25 cellular contexts compared by ENCODE assay signal in genomic region chr5:109250533-109251329, GRCh38.
"Had no signal": no experiment of that assay in that cellular context is flagged by ENCODE, and none has a peak within 500 bp of the region (broad histone marks: within the 10 kb centered on the region; RNA-seq: fewer than 3 reads in every experiment).

No MANE protein-coding gene starts in this region.

- H3K4me3 ChIP-seq: colonic mucosa, heart left ventricle, left ventricle myocardium inferior, lower lobe of right lung, neural progenitor cell, psoas muscle, spleen, tibial artery had no signal

- H3K27ac ChIP-seq: colonic mucosa, foreskin keratinocyte, heart left ventricle, left ventricle myocardium inferior, lower lobe of right lung, neural progenitor cell, psoas muscle, spleen, tibial artery had no signal

- H3K4me3 Mint-ChIP-seq: immature natural killer cell; memory B cell; natural killer cell treated with Interleukin-12 subunit alpha and Interleukin-12 subunit beta and Interleukin-15 and Interleukin-18, amount 100 ng/mL, for 72 hours; neural progenitor cell; stimulated activated memory B cell treated with anti-CD40 and anti-IgM and Interleukin-4, amounts not matched to agents 10 μg/mL and 1 μg/mL and 100 μg/mL, for 72 hours; stimulated activated naive CD8-positive, alpha-beta T cell treated with anti-CD3 and anti-CD28 coated beads, Interleukin-15, Interleukin-2, amounts not matched to agents 100 ng/mL and 50 ng/mL, for 24 hours had no signal

- H3K9me3 ChIP-seq: colonic mucosa had no signal

- ATAC-seq: foreskin keratinocyte; heart left ventricle; left cardiac atrium; lower lobe of right lung; natural killer cell treated with Interleukin-12 subunit alpha and Interleukin-12 subunit beta and Interleukin-15 and Interleukin-18, amount 100 ng/mL, for 72 hours; psoas muscle; sciatic nerve; stimulated activated memory B cell treated with anti-CD40 and anti-IgM and Interleukin-4, amounts not matched to agents 10 μg/mL and 1 μg/mL and 100 μg/mL, for 72 hours had no signal

- H3K27ac Mint-ChIP-seq: immature natural killer cell; memory B cell; natural killer cell treated with Interleukin-12 subunit alpha and Interleukin-12 subunit beta and Interleukin-15 and Interleukin-18, amount 100 ng/mL, for 72 hours; neural progenitor cell; stimulated activated memory B cell treated with anti-CD40 and anti-IgM and Interleukin-4, amounts not matched to agents 10 μg/mL and 1 μg/mL and 100 μg/mL, for 72 hours; stimulated activated naive CD8-positive, alpha-beta T cell treated with anti-CD3 and anti-CD28 coated beads, Interleukin-15, Interleukin-2, amounts not matched to agents 100 ng/mL and 50 ng/mL, for 24 hours had no signal

- H2AFZ ChIP-seq: neural progenitor cell had no signal

- H3K4me1 ChIP-seq: colonic mucosa, foreskin keratinocyte, lower lobe of right lung, neural progenitor cell, psoas muscle, spleen had no signal

- H3K27me3 ChIP-seq: colonic mucosa, heart left ventricle, neural progenitor cell, spleen, tibial artery had no signal

- DNase-seq: cerebellar nuclear complex; colonic mucosa; dermis blood vessel endothelial cell; foreskin keratinocyte; heart left ventricle; immature natural killer cell; kidney; left cardiac atrium; left ventricle myocardium inferior; lower lobe of right lung; midbrain; occipital lobe; psoas muscle; retina; spleen; stimulated activated CD4-positive, alpha-beta T cell treated with anti-CD3 and anti-CD28 coated beads, Interleukin-15, amount 100 ng/mL, for 24 hours; stimulated activated CD4-positive, alpha-beta T cell treated with anti-CD3 and anti-CD28 coated beads, Interleukin-1b, Interleukin-23, amount 100 ng/mL, for 48 hours; stimulated activated CD4-positive, alpha-beta T cell treated with anti-CD3 and anti-CD28 coated beads, Interleukin-4, amount 100 ng/mL, for 24 hours; tibial artery had no signal

- H3K4me2 ChIP-seq: neural progenitor cell had no signal

- H3K36me3 ChIP-seq: colonic mucosa, heart left ventricle, left ventricle myocardium inferior, lower lobe of right lung, neural progenitor cell, spleen, tibial artery had no signal

- H3K4me1 Mint-ChIP-seq: immature natural killer cell, memory B cell, neural progenitor cell had no signal

- H3K36me3 Mint-ChIP-seq: neural progenitor cell had no signal

- H3K9ac ChIP-seq: neural progenitor cell had no signal

- H3K27me3 Mint-ChIP-seq: stimulated activated memory B cell treated with anti-CD40 and anti-IgM and Interleukin-4, amounts not matched to agents 10 μg/mL and 1 μg/mL and 100 μg/mL, for 72 hours had no signal
